In the genomic region with DNA sequence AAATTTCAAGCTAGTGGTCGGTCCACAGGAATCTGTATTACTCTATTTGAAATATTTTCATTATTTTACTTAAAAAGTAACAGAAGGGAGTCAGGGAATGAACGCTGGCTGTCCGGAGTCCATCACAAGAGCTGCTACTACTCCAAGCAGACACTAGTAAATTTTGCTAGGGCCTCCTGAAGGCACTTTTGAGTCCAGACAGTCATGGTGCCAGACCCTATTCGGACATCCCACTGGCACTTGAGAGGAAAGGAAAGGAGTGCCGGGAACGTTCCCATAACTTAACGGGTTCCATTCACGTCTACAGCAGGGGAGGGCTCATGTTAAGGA, we compare ENCODE assay signal across 8 cellular contexts. TPM values are rescaled to one million over a fixed set of nuclear protein-coding genes. Genes with fewer than 3 reads are reported as not detected.
A peak's percentile ranks its signal among the peaks of the same experiment; 100 is the strongest.
DNase-seq lines count a peak whose midpoint lies in the region; ATAC-seq and TF ChIP-seq lines count a peak whose summit lies in the region.

No MANE protein-coding gene starts in this region.

- TF ChIP-seq CTCF in 22Rv1 (IDR thresholded peaks at IDR 0.05) (no peak), SU-DHL-6 (IDR thresholded peaks at IDR 0.05; ENCODE audit: insufficient read depth, low read length, poor library complexity, severe bottlenecking) (no peak)

- H3K27ac ChIP-seq in 22Rv1: peak overlapping the region; percentile 80
- H3K27ac ChIP-seq in SU-DHL-6 (ENCODE audit: low read depth, low read length): peak overlapping the region; percentile 51
- peak overlapping the region; percentile 94 for H3K27ac ChIP-seq in right cardiac atrium (ENCODE audit: low read length)

- H3K9me2 ChIP-seq in SU-DHL-6 (replicated peaks; ENCODE audit: insufficient read depth, low read length): no peaks in the 10 kb centered on the region

- H2AFZ ChIP-seq in SU-DHL-6 (ENCODE audit: low read depth, low read length, severe bottlenecking): peak overlapping the region; percentile 83

- no peaks in the 10 kb centered on the region for H3K9me3 Mint-ChIP-seq in stimulated activated memory B cell treated with anti-CD40 and anti-IgM and Interleukin-4, amounts not matched to agents 10 μg/mL and 1 μg/mL and 100 μg/mL, for 72 hours

- no peaks in the 10 kb centered on the region for H4K20me1 ChIP-seq in SU-DHL-6 (ENCODE audit: low read depth, low read length)

- H3K4me1 ChIP-seq in right cardiac atrium (ENCODE audit: control insufficient read depth, insufficient read depth, low read length): no peaks in the 10 kb centered on the region

- peaks cover 37% of the 10 kb centered on the region for H3K4me1 Mint-ChIP-seq in stimulated activated memory B cell treated with anti-CD40 and anti-IgM and Interleukin-4, amounts not matched to agents 10 μg/mL and 1 μg/mL and 100 μg/mL, for 72 hours

- ATAC-seq in GM21576 (IDR thresholded peaks at IDR 0.05; ENCODE audit: unreplicated experiment) (peak; percentile 3), right cardiac atrium (no peak), GM18867 (IDR thresholded peaks at IDR 0.05; ENCODE audit: unreplicated experiment) (no peak)
- no peak for ATAC-seq in stimulated activated memory B cell treated with anti-CD40 and anti-IgM and Interleukin-4, amounts not matched to agents 10 μg/mL and 1 μg/mL and 100 μg/mL, for 72 hours
- no peak for ATAC-seq in activated CD4-positive, CD25-positive, alpha-beta regulatory T cell treated with anti-CD3 and anti-CD28 coated beads, Interleukin-2, amount 50 U/mL, for 24 hours

- no peaks in the 10 kb centered on the region for H3K27me3 Mint-ChIP-seq in stimulated activated memory B cell treated with anti-CD40 and anti-IgM and Interleukin-4, amounts not matched to agents 10 μg/mL and 1 μg/mL and 100 μg/mL, for 72 hours

- intact Hi-C loops in right cardiac atrium (cut with DNase I): no loop called here

- H3K27me3 ChIP-seq in SU-DHL-6 (ENCODE audit: low read length) (no peaks in the 10 kb centered on the region), right cardiac atrium (ENCODE audit: control insufficient read depth, insufficient read depth) (no peaks in the 10 kb centered on the region)

- H3K36me3 Mint-ChIP-seq in stimulated activated memory B cell treated with anti-CD40 and anti-IgM and Interleukin-4, amounts not matched to agents 10 μg/mL and 1 μg/mL and 100 μg/mL, for 72 hours: peaks cover under 1% of the 10 kb centered on the region

- H3K27ac Mint-ChIP-seq in stimulated activated memory B cell treated with anti-CD40 and anti-IgM and Interleukin-4, amounts not matched to agents 10 μg/mL and 1 μg/mL and 100 μg/mL, for 72 hours: peak overlapping the region; percentile 88

- peak overlapping the region; percentile 91 for H3K4me3 Mint-ChIP-seq in stimulated activated memory B cell treated with anti-CD40 and anti-IgM and Interleukin-4, amounts not matched to agents 10 μg/mL and 1 μg/mL and 100 μg/mL, for 72 hours

- H3K9me3 ChIP-seq in SU-DHL-6 (ENCODE audit: insufficient read depth, low read length) (no peaks in the 10 kb centered on the region), right cardiac atrium (ENCODE audit: control insufficient read depth, low read length) (no peaks in the 10 kb centered on the region)

- no peaks in the 10 kb centered on the region for H3K36me3 ChIP-seq in SU-DHL-6 (ENCODE audit: low read length)

- H3K4me3 ChIP-seq in SU-DHL-6 (ENCODE audit: insufficient read depth, low read length, poor library complexity, severe bottlenecking): peak overlapping the region; percentile 85
- peak overlapping the region; percentile 50 for H3K4me3 ChIP-seq in right cardiac atrium (ENCODE audit: low read length)

- H3K79me2 ChIP-seq in SU-DHL-6 (ENCODE audit: insufficient read depth, low read length): peaks cover 42% of the 10 kb centered on the region

- H3K4me2 ChIP-seq in SU-DHL-6 (ENCODE audit: low read depth, low read length, poor library complexity, severe bottlenecking): peak overlapping the region; percentile 57

- H3K9ac ChIP-seq in SU-DHL-6 (ENCODE audit: low read length): peak overlapping the region; percentile 86

- WGBS in right cardiac atrium: 17% methylated on average over 8 of the region's 8 CpGs

- DNase-seq in right cardiac atrium (no peak), NCI-H1436 treated with DMSO at 0.1 percent for 48 hours (lab: John Stamatoyannopoulos, UW) (no peak)

- H3F3A ChIP-seq in SU-DHL-6 (ENCODE audit: insufficient read depth): no peaks in the 10 kb centered on the region

RNA-seq across cellular contexts. Expression of a gene that starts 0.6 kb away (rescaled TPM):
- 1 to 10 TPM; 4.6 to 6.8 (median 6.4) TPM for total RNA-seq in right cardiac atrium
- polyA plus RNA-seq in right cardiac atrium: 2.5 TPM
